Comparison of ENCODE assay signal across 14 cellular contexts in genomic region chr1:99218999-99219398, GRCh38. TPM values are rescaled to one million over a fixed set of nuclear protein-coding genes. Genes with fewer than 3 reads are reported as not detected.
DNase-seq lines count a peak whose midpoint lies in the region; ATAC-seq and TF ChIP-seq lines count a peak whose summit lies in the region.
"Had no signal": no experiment of that assay in that cellular context is flagged by ENCODE, and none has a peak within 500 bp of the region (broad histone marks: within the 10 kb centered on the region; RNA-seq: fewer than 3 reads in every experiment).

No MANE protein-coding gene starts in this region.

- H3K4me3 ChIP-seq in GM12865 (ENCODE audit: low read depth, low read length) (no peak overlapping the region), tibial nerve (no peak overlapping the region)
- H3K4me3 ChIP-seq: heart left ventricle, pancreas had no signal

- no peak for TF ChIP-seq POLR2A in tibial nerve (IDR thresholded peaks at IDR 0.05)

- ATAC-seq in GM19397 (IDR thresholded peaks at IDR 0.05; ENCODE audit: unreplicated experiment) (peak; percentile 80), HG02798 (IDR thresholded peaks at IDR 0.05; ENCODE audit: poor library complexity, unreplicated experiment) (peak; percentile 71), HG03442 (IDR thresholded peaks at IDR 0.05; ENCODE audit: unreplicated experiment) (peak; percentile 94), natural killer cell (no peak)
- ATAC-seq: heart left ventricle; left ventricle myocardium superior; pancreas; stimulated activated naive CD8-positive, alpha-beta T cell treated with anti-CD3 and anti-CD28 coated beads, Interleukin-15, amount 100 ng/mL, for 72 hours had no signal

- TF ChIP-seq CTCF in GM12865 (IDR thresholded peaks at IDR 0.05; ENCODE audit: insufficient read depth, low read depth, low read length, missing control alignments) (no peak), natural killer cell (IDR thresholded peaks at IDR 0.05) (no peak), tibial nerve (IDR thresholded peaks at IDR 0.05) (no peak)

- no peak for TF ChIP-seq EP300 in tibial nerve (IDR thresholded peaks at IDR 0.05)

- no peaks in the 10 kb centered on the region for H3K27me3 ChIP-seq in tibial nerve
- H3K27me3 ChIP-seq: heart left ventricle, pancreas had no signal

- no peak overlapping the region for H3K27ac Mint-ChIP-seq in natural killer cell
- H3K27ac Mint-ChIP-seq: stimulated activated naive CD8-positive, alpha-beta T cell treated with anti-CD3 and anti-CD28 coated beads, Interleukin-15, amount 100 ng/mL, for 72 hours had no signal

- H3K36me3 ChIP-seq in tibial nerve = no peaks in the 10 kb centered on the region
- H3K36me3 ChIP-seq: heart left ventricle, pancreas had no signal

- no peak overlapping the region for H3K27ac ChIP-seq in tibial nerve
- H3K27ac ChIP-seq: heart left ventricle, pancreas had no signal

- no peaks in the 10 kb centered on the region for H3K4me1 ChIP-seq in tibial nerve
- H3K4me1 ChIP-seq: heart left ventricle, pancreas had no signal

- DNase-seq in GM12865 (ENCODE audit: low read depth) (peak; percentile 34), NCI-H2029 treated with DMSO at 0.1 percent for 48 hours (lab: John Stamatoyannopoulos, UW) (no peak), T-helper 9 cell (no peak), natural killer cell (no peak), tibial nerve (ENCODE audit: low spot score in 2 of 2) (no peak)
- DNase-seq: effector memory CD4-positive, alpha-beta T cell; heart left ventricle; left ventricle myocardium superior; pancreas; stimulated activated naive CD8-positive, alpha-beta T cell treated with anti-CD3 and anti-CD28 coated beads, Interleukin-15, amount 100 ng/mL, for 72 hours had no signal

- intact Hi-C loops in natural killer cell (cut with micrococcal nuclease) = no loop called here

- H3K9me3 ChIP-seq in tibial nerve = peaks cover 0 to 7% (median 2%) of the 10 kb centered on the region in 4 donors
- H3K9me3 ChIP-seq: pancreas had no signal

- no peaks in the 10 kb centered on the region for H3K27me3 Mint-ChIP-seq in natural killer cell (ENCODE audit: low read depth in 2 of 2)
- H3K27me3 Mint-ChIP-seq: IgD-negative memory B cell had no signal

- H3K4me1 Mint-ChIP-seq in natural killer cell = no peaks in the 10 kb centered on the region

- no peaks in the 10 kb centered on the region for H3K36me3 Mint-ChIP-seq in natural killer cell
- H3K36me3 Mint-ChIP-seq: IgD-negative memory B cell had no signal

- H3K9me3 Mint-ChIP-seq in natural killer cell = peaks cover 3 to 15% of the 10 kb centered on the region in 2 donors
- H3K9me3 Mint-ChIP-seq: IgD-negative memory B cell; stimulated activated naive CD8-positive, alpha-beta T cell treated with anti-CD3 and anti-CD28 coated beads, Interleukin-15, amount 100 ng/mL, for 72 hours had no signal

- H3K4me3 Mint-ChIP-seq in natural killer cell = no peak overlapping the region
- H3K4me3 Mint-ChIP-seq: stimulated activated naive CD8-positive, alpha-beta T cell treated with anti-CD3 and anti-CD28 coated beads, Interleukin-15, amount 100 ng/mL, for 72 hours had no signal

RNA-seq across cellular contexts. Expression of gene PLPPR4, which starts 45.3 kb away (rescaled TPM):
- total RNA-seq in natural killer cell = under 1 TPM in 1 of 3 donors, not detected in 2; 0.05 TPM
- 1 to 10 TPM in 3 of 4 donors, under 1 TPM in 1; 0.66 to 3.9 (median 2.8) TPM for total RNA-seq in tibial nerve

Comparison
In these comparisons a context has a peak if more than half of its experiments do, and no peak if none do; other contexts are left out.
1. ATAC-seq: peak in GM19397 (single experiment), HG02798 (single experiment) and HG03442 (single experiment); none in natural killer cell (0 of 3).